Comparison of ENCODE assay signal across 10 cellular contexts in the genomic region with DNA sequence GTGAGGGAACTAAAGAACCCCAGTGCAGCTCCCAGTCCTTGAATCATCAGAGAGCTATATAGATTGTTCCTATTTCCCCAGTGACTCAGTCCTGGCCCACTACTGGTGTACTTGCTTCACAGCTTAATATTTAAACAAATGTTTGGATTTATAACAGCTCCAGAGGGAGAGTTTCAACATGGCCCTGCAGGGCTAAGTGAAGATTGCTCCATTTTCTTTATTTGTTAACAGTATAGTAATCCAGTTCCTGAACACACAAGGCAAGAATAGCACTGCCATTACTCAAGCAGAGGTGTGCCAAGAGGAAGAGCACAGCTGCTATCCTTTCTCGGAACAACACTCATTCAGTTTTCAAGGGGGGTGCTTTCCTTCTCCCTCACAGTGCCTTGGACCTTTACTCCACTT. TPM values are rescaled to one million over a fixed set of nuclear protein-coding genes. Genes with fewer than 3 reads are reported as not detected.
DNase-seq lines count a peak whose midpoint lies in the region; ATAC-seq and TF ChIP-seq lines count a peak whose summit lies in the region.
"Had no signal": no experiment of that assay in that cellular context is flagged by ENCODE, and none has a peak within 500 bp of the region (broad histone marks: within the 10 kb centered on the region; RNA-seq: fewer than 3 reads in every experiment).

No MANE protein-coding gene starts in this region.

- no peaks in the 10 kb centered on the region for H3K27me3 ChIP-seq in adrenal gland
- H3K27me3 ChIP-seq in kidney epithelial cell (ENCODE audit: control insufficient read depth, insufficient read depth, low read length): no peaks in the 10 kb centered on the region
- no peaks in the 10 kb centered on the region for H3K27me3 ChIP-seq in upper lobe of right lung
- no peaks in the 10 kb centered on the region for H3K27me3 ChIP-seq in effector memory CD4-positive, alpha-beta T cell (replicated peaks; ENCODE audit: control insufficient read depth, insufficient read depth, low read length, poor library complexity, severe bottlenecking)

- H3K4me3 ChIP-seq in adrenal gland: no peak overlapping the region
- no peak overlapping the region for H3K4me3 ChIP-seq in kidney epithelial cell (ENCODE audit: low read depth, low read length)
- H3K4me3 ChIP-seq in upper lobe of right lung: no peak overlapping the region
- no peak overlapping the region for H3K4me3 ChIP-seq in effector memory CD4-positive, alpha-beta T cell (ENCODE audit: insufficient read depth, low read depth, low read length, poor library complexity, severe bottlenecking)

- H3K4me1 ChIP-seq in adrenal gland (replicated peaks in 1 of 2) (peaks cover 30 to 63% of the 10 kb centered on the region in 2 donors), upper lobe of right lung (peaks cover 94% of the 10 kb centered on the region)
- H3K4me1 ChIP-seq in effector memory CD4-positive, alpha-beta T cell (ENCODE audit: control insufficient read depth, insufficient read depth, low read length, poor library complexity, severe bottlenecking): peaks cover 25% of the 10 kb centered on the region

- TF ChIP-seq CTCF in adrenal gland (IDR thresholded peaks at IDR 0.05) (peak in 1 of 6 experiments; percentile 5), kidney epithelial cell (IDR thresholded peaks at IDR 0.05; ENCODE audit: insufficient read depth, low read length, poor library complexity, severe bottlenecking) (peak; percentile 7), upper lobe of right lung (IDR thresholded peaks at IDR 0.05) (peak; percentile 10)

- peak; percentile 75 for ATAC-seq in upper lobe of right lung
- ATAC-seq in HG03139 (IDR thresholded peaks at IDR 0.05; ENCODE audit: unreplicated experiment): no peak

- H3K36me3 ChIP-seq in adrenal gland (replicated peaks in 1 of 2) (no peaks in the 10 kb centered on the region), kidney epithelial cell (ENCODE audit: control insufficient read depth, insufficient read depth, low read length) (no peaks in the 10 kb centered on the region), upper lobe of right lung (no peaks in the 10 kb centered on the region)
- peaks cover 5% of the 10 kb centered on the region for H3K36me3 ChIP-seq in effector memory CD4-positive, alpha-beta T cell (ENCODE audit: control insufficient read depth, insufficient read depth, low read length)

- H3K27ac ChIP-seq in adrenal gland (peak overlapping the region in 4 of 5 donors; percentile 30 to 85 (median 64)), upper lobe of right lung (peak overlapping the region; percentile 75)
- H3K27ac ChIP-seq in effector memory CD4-positive, alpha-beta T cell (ENCODE audit: insufficient read depth, low read length, poor library complexity, severe bottlenecking): no peak overlapping the region

- intact Hi-C loops in adrenal gland (cut with DNase I): no loop called here
- intact Hi-C loops in upper lobe of right lung (cut with DNase I): no loop called here

- no peak for TF ChIP-seq POLR2A in adrenal gland (IDR thresholded peaks at IDR 0.05)

- H3K9me3 ChIP-seq in adrenal gland (replicated peaks in 1 of 3) (no peaks in the 10 kb centered on the region), upper lobe of right lung (no peaks in the 10 kb centered on the region)
- no peaks in the 10 kb centered on the region for H3K9me3 ChIP-seq in effector memory CD4-positive, alpha-beta T cell (ENCODE audit: control insufficient read depth, low read length)

- DNase-seq in activated CD8-positive, alpha-beta memory T cell treated with anti-CD3 and anti-CD28 coated beads for 24 hours: peak; percentile 15
- no peak for DNase-seq in activated CD8-positive, alpha-beta memory T cell treated with anti-CD3 and anti-CD28 coated beads, Interleukin-2, amount 50 U/mL, for 48 hours
- peak in 2 of 7 donors; percentile 51 to 59 for DNase-seq in adrenal gland
- DNase-seq in kidney epithelial cell (ENCODE audit: low read depth): peak; percentile 83
- DNase-seq in upper lobe of right lung: no peak
- no peak for DNase-seq in effector memory CD4-positive, alpha-beta T cell
- no peak for DNase-seq in NCI-H748 treated with DMSO at 0.1 percent for 48 hours (lab: John Stamatoyannopoulos, UW)
- DNase-seq: activated B cell treated with CpG ODN at 0.5 μM for 24 hours, mesendoderm had no signal

- WGBS in adrenal gland, 4 donors: 32 to 45% (median 41%) methylated on average over 1 of the region's 1 CpG

RNA-seq across cellular contexts. Expression of a gene that starts 6.5 kb away (rescaled TPM):
- total RNA-seq in adrenal gland: 10 to 100 TPM; 21.2 to 92.7 (median 44.2) TPM
- 10 to 100 TPM; 16.6 to 27.2 (median 19.9) TPM for polyA plus RNA-seq in adrenal gland
- 46.2 and 47.9 TPM in 2 replicates for total RNA-seq in kidney epithelial cell
- 103 TPM for total RNA-seq in upper lobe of right lung

RNA-seq across cellular contexts. Expression of a gene that starts 54.2 kb away (rescaled TPM):
- total RNA-seq in adrenal gland: 10 to 100 TPM; 38.8 to 87.1 (median 54.3) TPM
- polyA plus RNA-seq in adrenal gland: 10 to 100 TPM in 2 of 3 donors, 1 to 10 TPM in 1; 9.9 to 63.7 (median 18.9) TPM
- 70.2 and 71.4 TPM in 2 replicates for total RNA-seq in kidney epithelial cell
- 40.9 TPM for total RNA-seq in upper lobe of right lung

Comparison
In these comparisons a context has a peak if more than half of its experiments do, and no peak if none do; other contexts are left out.
1. DNase-seq: peak in activated CD8-positive, alpha-beta memory T cell treated with anti-CD3 and anti-CD28 coated beads for 24 hours (single experiment) and kidney epithelial cell (single experiment); none in activated CD8-positive, alpha-beta memory T cell treated with anti-CD3 and anti-CD28 coated beads, Interleukin-2, amount 50 U/mL, for 48 hours (single experiment), upper lobe of right lung (single experiment), effector memory CD4-positive, alpha-beta T cell (0 of 3) and NCI-H748 treated with DMSO at 0.1 percent for 48 hours (single experiment).